ENCODE assay signal across 8 cellular contexts in the genomic region with DNA sequence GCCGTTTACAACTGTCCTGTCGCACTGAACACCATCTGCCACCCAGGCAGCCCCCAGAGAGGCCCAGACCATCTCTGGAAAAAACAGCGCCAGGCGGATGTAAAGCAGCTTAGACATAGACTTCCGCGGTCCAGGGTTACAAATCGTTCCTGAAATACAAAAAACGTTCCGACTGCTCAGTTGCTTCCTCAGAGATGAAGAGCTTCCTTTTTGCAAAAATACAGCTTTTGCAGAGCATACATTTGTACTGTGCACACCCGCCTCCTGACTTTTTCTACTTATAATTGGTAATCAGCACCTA. TPM values are rescaled to one million over a fixed set of nuclear protein-coding genes. Genes with fewer than 3 reads are reported as not detected.
DNase-seq lines count a peak whose midpoint lies in the region; ATAC-seq and TF ChIP-seq lines count a peak whose summit lies in the region.

No MANE protein-coding gene starts in this region.

- H3K27ac ChIP-seq in right cardiac atrium (ENCODE audit: low read length): peak overlapping the region; percentile 60
- H3K27ac ChIP-seq in upper lobe of left lung: peak overlapping the region; percentile 51 to 82 (median 70)

- WGBS in right cardiac atrium: 61% methylated on average over 10 of the region's 10 CpGs
- 37 to 53% methylated on average over 10 of the region's 10 CpGs for WGBS in upper lobe of left lung, 2 donors

- H3K27me3 ChIP-seq in right cardiac atrium (ENCODE audit: control insufficient read depth, insufficient read depth) (no peaks in the 10 kb centered on the region), upper lobe of left lung (no peaks in the 10 kb centered on the region)

- H3K4me1 ChIP-seq in right cardiac atrium (ENCODE audit: control insufficient read depth, insufficient read depth, low read length) (no peaks in the 10 kb centered on the region), upper lobe of left lung (peaks cover 33 to 55% (median 46%) of the 10 kb centered on the region in 4 donors)

- no peaks in the 10 kb centered on the region for H3K9me3 ChIP-seq in right cardiac atrium (ENCODE audit: control insufficient read depth, low read length)
- no peaks in the 10 kb centered on the region for H3K9me3 ChIP-seq in upper lobe of left lung

- no peak for TF ChIP-seq CTCF in upper lobe of left lung (IDR thresholded peaks at IDR 0.05)

- no peak for TF ChIP-seq POLR2A in upper lobe of left lung (IDR thresholded peaks at IDR 0.05)

- intact Hi-C loops in Right ventricle myocardium inferior (cut with DNase I): loop anchor here (10.0 kb wide), 1 partner anchor 442 kb away; no protein-coding TSS in a partner anchor
- intact Hi-C loops in cardiac septum (cut with DNase I): loop anchor here (5.0 to 10.0 kb wide), 2 partner anchors 44 to 272 kb away; no protein-coding TSS in a partner anchor
- intact Hi-C loops in right cardiac atrium (cut with DNase I): loop anchor here in 1 of 4 donors (10.0 kb wide), 1 partner anchor 442 kb away; no protein-coding TSS in a partner anchor

- ATAC-seq in Right ventricle myocardium inferior (peak; percentile 12), right cardiac atrium (peak; percentile 25 to 29), upper lobe of left lung (ENCODE audit: low FRiP score in 2 of 2) (peak in 1 of 2 donors; percentile 49), GM18861 (IDR thresholded peaks at IDR 0.05; ENCODE audit: unreplicated experiment) (no peak), HG03108 (IDR thresholded peaks at IDR 0.05; ENCODE audit: unreplicated experiment) (no peak)
- ATAC-seq in activated CD4-positive, CD25-positive, alpha-beta regulatory T cell treated with anti-CD3 and anti-CD28 coated beads, Interleukin-2, amount 50 U/mL, for 24 hours: no peak

- DNase-seq in Right ventricle myocardium inferior (ENCODE audit: missing footprints) (no peak), cardiac septum (ENCODE audit: low spot score) (no peak), right cardiac atrium (no peak), upper lobe of left lung (no peak)
- peak; percentile 37 to 42 for DNase-seq in activated CD4-positive, alpha-beta T cell treated with anti-CD3 and anti-CD28 coated beads, Interleukin-2, amount 50 U/mL, for 48 hours

- H3K4me3 ChIP-seq in right cardiac atrium (ENCODE audit: low read length) (no peak overlapping the region), upper lobe of left lung (no peak overlapping the region)

- peaks cover 2 to 29% (median 10%) of the 10 kb centered on the region in 4 donors for H3K36me3 ChIP-seq in upper lobe of left lung

- TF ChIP-seq EP300 in upper lobe of left lung (IDR thresholded peaks at IDR 0.05): no peak

RNA-seq across cellular contexts. Expression of a gene that starts 11.4 kb away (rescaled TPM):
- total RNA-seq in Right ventricle myocardium inferior: 6.7 TPM
- total RNA-seq in cardiac septum: 7.3 TPM
- 1 to 10 TPM; 7.9 to 9.9 (median 9.1) TPM for total RNA-seq in right cardiac atrium
- polyA plus RNA-seq in right cardiac atrium: 5.4 TPM
- total RNA-seq in upper lobe of left lung: 10 to 100 TPM; 26.6 to 53.8 (median 36.7) TPM

RNA-seq across cellular contexts. Expression of a gene that starts 47.6 kb away (rescaled TPM):
- total RNA-seq in Right ventricle myocardium inferior (57.7 TPM), cardiac septum (61.2 TPM), right cardiac atrium (100 to 1,000 TPM in 1 of 4 donors, 10 to 100 TPM in 3; 56.0 to 114 (median 79.5) TPM), upper lobe of left lung (100 to 1,000 TPM in 1 of 6 donors, 10 to 100 TPM in 5; 35.6 to 120 (median 92.7) TPM)
- polyA plus RNA-seq in right cardiac atrium: 58.1 TPM

Comparison
In these comparisons a context has a peak if more than half of its experiments do, and no peak if none do; other contexts are left out.
1. ATAC-seq: peak in Right ventricle myocardium inferior (single experiment) and right cardiac atrium (2 of 2); none in activated CD4-positive, CD25-positive, alpha-beta regulatory T cell treated with anti-CD3 and anti-CD28 coated beads, Interleukin-2, amount 50 U/mL, for 24 hours (0 of 2), GM18861 (single experiment) and HG03108 (single experiment).
2. DNase-seq: peak in activated CD4-positive, alpha-beta T cell treated with anti-CD3 and anti-CD28 coated beads, Interleukin-2, amount 50 U/mL, for 48 hours (2 of 2); none in Right ventricle myocardium inferior (single experiment), cardiac septum (single experiment), right cardiac atrium (0 of 3) and upper lobe of left lung (0 of 2).